In genomic region chr14:91339606-91340369, GRCh38 we compare ENCODE assay signal across 22 cellular contexts.
DNase-seq lines count a peak whose midpoint lies in the region; ATAC-seq and FAIRE-seq lines count a peak whose summit lies in the region.
"Had no signal": no experiment of that assay in that cellular context is flagged by ENCODE, and none has a peak within 500 bp of the region (broad histone marks: within the 10 kb centered on the region; RNA-seq: fewer than 3 reads in every experiment).

No MANE protein-coding gene starts in this region.

- no peak overlapping the region for H3K4me3 Mint-ChIP-seq in IgD-negative memory B cell
- H3K4me3 Mint-ChIP-seq in activated naive CD8-positive, alpha-beta T cell treated with anti-CD3 and anti-CD28 coated beads for 36 hours = no peak overlapping the region
- no peak overlapping the region for H3K4me3 Mint-ChIP-seq in naive thymus-derived CD8-positive, alpha-beta T cell
- H3K4me3 Mint-ChIP-seq: activated CD4-positive, alpha-beta memory T cell treated with anti-CD3 and anti-CD28 coated beads, Interleukin-2, amount 10 ng/mL, durations not matched to agents 7 days and 5 days; activated T-cell treated with anti-CD3 and anti-CD28 coated beads, Interleukin-2, amount 50 U/mL, for 72 hours had no signal

- POLR2A ChIA-PET in naive thymus-derived CD8-positive, alpha-beta T cell (lab: Charles Lee) = interaction anchor here (0.6 to 3.5 kb wide), 6 partner anchors 11 to 76 kb away, joined by 3 to 15 read pairs (median 5); no protein-coding TSS in a partner anchor

- DNase-seq in CD1c-positive myeloid dendritic cell (ENCODE audit: extremely low spot score) = peak; percentile 79
- no peak for DNase-seq in activated naive CD8-positive, alpha-beta T cell treated with anti-CD3 and anti-CD28 coated beads for 36 hours
- DNase-seq in naive thymus-derived CD8-positive, alpha-beta T cell = no peak
- DNase-seq in effector CD8-positive, alpha-beta T cell (lab: John Stamatoyannopoulos, UW) = no peak
- no peak for DNase-seq in SK-N-DZ (ENCODE audit: low spot score)
- DNase-seq in germinal center (ENCODE audit: low spot score) = no peak
- no peak for DNase-seq in frontal cortex (ENCODE audit: low spot score in 2 of 2)
- DNase-seq: activated CD4-positive, alpha-beta memory T cell treated with anti-CD3 and anti-CD28 coated beads, Interleukin-2, amount 10 ng/mL, durations not matched to agents 7 days and 5 days; activated T-cell treated with anti-CD3 and anti-CD28 coated beads, Interleukin-2, amount 50 U/mL, for 72 hours; CD8-positive, alpha-beta T cell; DMS53; GF-D8; KG1; lower lobe of right lung; NCI-H1048; NCI-H2029; stimulated activated CD4-positive, alpha-beta T cell treated with anti-CD3 and anti-CD28 coated beads, Interleukin-2, amount 100 ng/mL, for 48 hours; stomach; trophoblast cell; WERI-Rb-1 had no signal

- peaks cover 10% of the 10 kb centered on the region for H3K36me3 Mint-ChIP-seq in IgD-negative memory B cell
- H3K36me3 Mint-ChIP-seq in activated naive CD8-positive, alpha-beta T cell treated with anti-CD3 and anti-CD28 coated beads for 36 hours = peaks cover 6% of the 10 kb centered on the region
- peaks cover 0 to 93% (median 16%) of the 10 kb centered on the region in 3 donors for H3K36me3 Mint-ChIP-seq in naive thymus-derived CD8-positive, alpha-beta T cell

- H3K27ac Mint-ChIP-seq in IgD-negative memory B cell = peak overlapping the region in 2 of 3 donors; percentile 59 to 68
- H3K27ac Mint-ChIP-seq in activated naive CD8-positive, alpha-beta T cell treated with anti-CD3 and anti-CD28 coated beads for 36 hours = peak overlapping the region; percentile 38
- peak overlapping the region in 7 of 10 donors; percentile 15 to 62 (median 25) for H3K27ac Mint-ChIP-seq in naive thymus-derived CD8-positive, alpha-beta T cell
- H3K27ac Mint-ChIP-seq: activated CD4-positive, alpha-beta memory T cell treated with anti-CD3 and anti-CD28 coated beads, Interleukin-2, amount 10 ng/mL, durations not matched to agents 7 days and 5 days had no signal

- H3K4me1 Mint-ChIP-seq in IgD-negative memory B cell = peaks cover 13 to 25% (median 20%) of the 10 kb centered on the region in 3 donors
- peaks cover 8% of the 10 kb centered on the region for H3K4me1 Mint-ChIP-seq in activated naive CD8-positive, alpha-beta T cell treated with anti-CD3 and anti-CD28 coated beads for 36 hours
- H3K4me1 Mint-ChIP-seq in naive thymus-derived CD8-positive, alpha-beta T cell = peaks cover 13 to 42% (median 18%) of the 10 kb centered on the region in 4 donors

- no peaks in the 10 kb centered on the region for H3K27me3 Mint-ChIP-seq in IgD-negative memory B cell
- H3K27me3 Mint-ChIP-seq in activated naive CD8-positive, alpha-beta T cell treated with anti-CD3 and anti-CD28 coated beads for 36 hours = no peaks in the 10 kb centered on the region
- H3K27me3 Mint-ChIP-seq in naive thymus-derived CD8-positive, alpha-beta T cell = no peaks in the 10 kb centered on the region
- H3K27me3 Mint-ChIP-seq: activated CD4-positive, alpha-beta memory T cell treated with anti-CD3 and anti-CD28 coated beads, Interleukin-2, amount 10 ng/mL, durations not matched to agents 7 days and 5 days had no signal

- no peak for ATAC-seq in naive thymus-derived CD8-positive, alpha-beta T cell
- ATAC-seq: activated T-cell treated with anti-CD3 and anti-CD28 coated beads, Interleukin-2, amount 50 U/mL, for 72 hours; CD8-positive, alpha-beta T cell had no signal

- H3K9me3 Mint-ChIP-seq in IgD-negative memory B cell = no peaks in the 10 kb centered on the region
- no peaks in the 10 kb centered on the region for H3K9me3 Mint-ChIP-seq in activated naive CD8-positive, alpha-beta T cell treated with anti-CD3 and anti-CD28 coated beads for 36 hours
- no peaks in the 10 kb centered on the region for H3K9me3 Mint-ChIP-seq in naive thymus-derived CD8-positive, alpha-beta T cell
- H3K9me3 Mint-ChIP-seq: activated CD4-positive, alpha-beta memory T cell treated with anti-CD3 and anti-CD28 coated beads, Interleukin-2, amount 10 ng/mL, durations not matched to agents 7 days and 5 days; activated T-cell treated with anti-CD3 and anti-CD28 coated beads, Interleukin-2, amount 50 U/mL, for 72 hours; CD8-positive, alpha-beta T cell had no signal

- no peak for FAIRE-seq in frontal cortex (lab: Jason Lieb, UNC)
- FAIRE-seq: RCC 7860 had no signal
